In the genomic region with DNA sequence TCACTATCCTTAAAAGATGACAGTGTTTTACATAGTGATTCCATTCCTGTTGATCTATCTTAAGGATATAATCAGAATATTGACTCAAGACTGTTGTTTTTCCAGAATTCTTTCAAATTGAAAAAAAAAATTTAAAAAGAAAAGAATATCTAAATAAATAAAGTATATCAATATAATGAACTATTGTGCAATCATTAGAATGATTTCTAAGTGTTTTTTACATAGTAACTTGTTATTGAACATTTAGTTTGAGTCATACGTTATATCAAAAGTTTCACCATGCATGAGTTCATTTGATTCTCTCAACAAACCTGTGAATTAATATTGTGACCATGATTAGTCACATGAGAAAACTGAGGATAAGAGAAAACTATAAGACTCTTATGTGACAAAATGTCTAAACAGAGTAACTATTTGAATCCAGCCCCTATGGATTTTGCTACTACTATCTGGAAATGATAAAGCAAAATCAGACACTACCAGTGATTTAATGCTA, we compare ENCODE assay signal across 2 cellular contexts.
TF ChIP-seq lines count a peak whose summit lies in the region.

No MANE protein-coding gene starts in this region.

TF ChIP-seq in HCT116, 20 proteins besides CTCF, POLR2A, EP300 and RAD21:
- TF ChIP-seq, protein P1, sequence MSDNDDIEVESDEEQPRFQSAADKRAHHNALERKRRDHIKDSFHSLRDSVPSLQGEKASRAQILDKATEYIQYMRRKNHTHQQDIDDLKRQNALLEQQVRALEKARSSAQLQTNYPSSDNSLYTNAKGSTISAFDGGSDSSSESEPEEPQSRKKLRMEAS (IDR thresholded peaks at IDR 0.05) = no peak
- TF ChIP-seq, protein P2, sequence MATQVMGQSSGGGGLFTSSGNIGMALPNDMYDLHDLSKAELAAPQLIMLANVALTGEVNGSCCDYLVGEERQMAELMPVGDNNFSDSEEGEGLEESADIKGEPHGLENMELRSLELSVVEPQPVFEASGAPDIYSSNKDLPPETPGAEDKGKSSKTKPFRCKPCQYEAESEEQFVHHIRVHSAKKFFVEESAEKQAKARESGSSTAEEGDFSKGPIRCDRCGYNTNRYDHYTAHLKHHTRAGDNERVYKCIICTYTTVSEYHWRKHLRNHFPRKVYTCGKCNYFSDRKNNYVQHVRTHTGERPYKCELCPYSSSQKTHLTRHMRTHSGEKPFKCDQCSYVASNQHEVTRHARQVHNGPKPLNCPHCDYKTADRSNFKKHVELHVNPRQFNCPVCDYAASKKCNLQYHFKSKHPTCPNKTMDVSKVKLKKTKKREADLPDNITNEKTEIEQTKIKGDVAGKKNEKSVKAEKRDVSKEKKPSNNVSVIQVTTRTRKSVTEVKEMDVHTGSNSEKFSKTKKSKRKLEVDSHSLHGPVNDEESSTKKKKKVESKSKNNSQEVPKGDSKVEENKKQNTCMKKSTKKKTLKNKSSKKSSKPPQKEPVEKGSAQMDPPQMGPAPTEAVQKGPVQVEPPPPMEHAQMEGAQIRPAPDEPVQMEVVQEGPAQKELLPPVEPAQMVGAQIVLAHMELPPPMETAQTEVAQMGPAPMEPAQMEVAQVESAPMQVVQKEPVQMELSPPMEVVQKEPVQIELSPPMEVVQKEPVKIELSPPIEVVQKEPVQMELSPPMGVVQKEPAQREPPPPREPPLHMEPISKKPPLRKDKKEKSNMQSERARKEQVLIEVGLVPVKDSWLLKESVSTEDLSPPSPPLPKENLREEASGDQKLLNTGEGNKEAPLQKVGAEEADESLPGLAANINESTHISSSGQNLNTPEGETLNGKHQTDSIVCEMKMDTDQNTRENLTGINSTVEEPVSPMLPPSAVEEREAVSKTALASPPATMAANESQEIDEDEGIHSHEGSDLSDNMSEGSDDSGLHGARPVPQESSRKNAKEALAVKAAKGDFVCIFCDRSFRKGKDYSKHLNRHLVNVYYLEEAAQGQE (IDR thresholded peaks at IDR 0.05; ENCODE audit: low read depth) = no peak
- TF ChIP-seq JUND (IDR thresholded peaks at IDR 0.05) = no peak
- no peak for TF ChIP-seq TCF7L2 (IDR thresholded peaks at IDR 0.05; ENCODE audit: borderline replicate concordance, extremely low read depth, insufficient read depth, insufficient read length)
- no peak for TF ChIP-seq POLR2AphosphoS5 (IDR thresholded peaks at IDR 0.05; ENCODE audit: low read depth, low read length)
- TF ChIP-seq, protein P3, sequence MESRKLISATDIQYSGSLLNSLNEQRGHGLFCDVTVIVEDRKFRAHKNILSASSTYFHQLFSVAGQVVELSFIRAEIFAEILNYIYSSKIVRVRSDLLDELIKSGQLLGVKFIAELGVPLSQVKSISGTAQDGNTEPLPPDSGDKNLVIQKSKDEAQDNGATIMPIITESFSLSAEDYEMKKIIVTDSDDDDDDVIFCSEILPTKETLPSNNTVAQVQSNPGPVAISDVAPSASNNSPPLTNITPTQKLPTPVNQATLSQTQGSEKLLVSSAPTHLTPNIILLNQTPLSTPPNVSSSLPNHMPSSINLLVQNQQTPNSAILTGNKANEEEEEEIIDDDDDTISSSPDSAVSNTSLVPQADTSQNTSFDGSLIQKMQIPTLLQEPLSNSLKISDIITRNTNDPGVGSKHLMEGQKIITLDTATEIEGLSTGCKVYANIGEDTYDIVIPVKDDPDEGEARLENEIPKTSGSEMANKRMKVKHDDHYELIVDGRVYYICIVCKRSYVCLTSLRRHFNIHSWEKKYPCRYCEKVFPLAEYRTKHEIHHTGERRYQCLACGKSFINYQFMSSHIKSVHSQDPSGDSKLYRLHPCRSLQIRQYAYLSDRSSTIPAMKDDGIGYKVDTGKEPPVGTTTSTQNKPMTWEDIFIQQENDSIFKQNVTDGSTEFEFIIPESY (IDR thresholded peaks at IDR 0.05; ENCODE audit: extremely low read depth, insufficient replicate concordance, low read length) = no peak
- TF ChIP-seq, protein P4, sequence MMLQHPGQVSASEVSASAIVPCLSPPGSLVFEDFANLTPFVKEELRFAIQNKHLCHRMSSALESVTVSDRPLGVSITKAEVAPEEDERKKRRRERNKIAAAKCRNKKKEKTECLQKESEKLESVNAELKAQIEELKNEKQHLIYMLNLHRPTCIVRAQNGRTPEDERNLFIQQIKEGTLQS (IDR thresholded peaks at IDR 0.05) = no peak
- no peak for TF ChIP-seq ZNF274 (IDR thresholded peaks at IDR 0.05; ENCODE audit: low read depth, low read length)
- TF ChIP-seq YY1 (IDR thresholded peaks at IDR 0.05; ENCODE audit: extremely low read depth, insufficient replicate concordance, low read depth, low read length) = no peak
- no peak for TF ChIP-seq CBX3 (IDR thresholded peaks at IDR 0.05; ENCODE audit: low read depth)
- no peak for TF ChIP-seq FOSL1 (IDR thresholded peaks at IDR 0.05; ENCODE audit: low read depth)
- no peak for TF ChIP-seq CEBPB (IDR thresholded peaks at IDR 0.05; ENCODE audit: low read depth)
- no peak for TF ChIP-seq SRF (IDR thresholded peaks at IDR 0.05; ENCODE audit: low read depth)
- TF ChIP-seq EGR1 (IDR thresholded peaks at IDR 0.05; ENCODE audit: low read depth) = no peak
- TF ChIP-seq ELF1 (IDR thresholded peaks at IDR 0.05; ENCODE audit: borderline replicate concordance, low read depth) = no peak

TF ChIP-seq in K562, 482 proteins besides CTCF, POLR2A, EP300 and RAD21:
- TF ChIP-seq HNRNPK (IDR thresholded peaks at IDR 0.05; ENCODE audit: low read depth, low read length, poor library complexity, severe bottlenecking) = no peak
- peak; percentile 90 for TF ChIP-seq CEBPB (tag; IDR thresholded peaks at IDR 0.05)
- TF ChIP-seq CEBPG (CRISPR knock-in tag; IDR thresholded peaks at IDR 0.05) = no peak
- peak; percentile 72 to 98 for TF ChIP-seq CEBPG (tag; conservative IDR thresholded peaks at IDR 0.05 in 1 of 2, IDR thresholded peaks at IDR 0.05 in 1 of 2)
- no peak for TF ChIP-seq MAFK (IDR thresholded peaks at IDR 0.05; ENCODE audit: low read length)
- TF ChIP-seq LCOR (CRISPR knock-in tag; IDR thresholded peaks at IDR 0.05) = no peak
TF ChIP-seq in K562: peak in this region for 2.
